ENCODE assay signal across 8 cellular contexts in genomic region chr1:91404151-91405012, GRCh38. TPM values are rescaled to one million over a fixed set of nuclear protein-coding genes. Genes with fewer than 3 reads are reported as not detected.
DNase-seq lines count a peak whose midpoint lies in the region; ATAC-seq, FAIRE-seq and TF ChIP-seq lines count a peak whose summit lies in the region.

Gene HFM1, minus strand, starts transcription at chr1:91404837. Its CDS starts 3,755 bp downstream, at chr1:91401082.

- no peaks in the 10 kb centered on the region for H3K36me3 Mint-ChIP-seq in activated naive CD4-positive, alpha-beta T cell treated with anti-CD3 and anti-CD28 coated beads, Interleukin-2, amount 50 U/mL, for 24 hours

- TF ChIP-seq CTCF in pancreas (IDR thresholded peaks at IDR 0.05) (no peak), transverse colon (IDR thresholded peaks at IDR 0.05) (no peak)

- H3K9me3 Mint-ChIP-seq in activated naive CD4-positive, alpha-beta T cell treated with anti-CD3 and anti-CD28 coated beads, Interleukin-2, amount 50 U/mL, for 24 hours, result no peaks in the 10 kb centered on the region

- no peak for FAIRE-seq in pancreas (lab: Jason Lieb, UNC)

- ATAC-seq in GM21381 (IDR thresholded peaks at IDR 0.05; ENCODE audit: unreplicated experiment), result peak; percentile 95
- peak; percentile 100 for ATAC-seq in Right ventricle myocardium superior (ENCODE audit: poor library complexity)
- ATAC-seq in pancreas, result peak; percentile 97 to 99 (median 98)

- WGBS in pancreas, 2 donors, result 1% methylated on average over 59 to 69 of the region's 69 CpGs
- WGBS in transverse colon (ENCODE audit: low coverage in 1 of 2), 2 donors, result 1 to 29% methylated on average over 4 to 49 of the region's 69 CpGs

- H3K9me3 ChIP-seq in pancreas, result no peaks in the 10 kb centered on the region
- H3K9me3 ChIP-seq in transverse colon, result no peaks in the 10 kb centered on the region

- no peak within 1 kb of the TSS for H3K27ac Mint-ChIP-seq in activated naive CD4-positive, alpha-beta T cell treated with anti-CD3 and anti-CD28 coated beads, Interleukin-2, amount 50 U/mL, for 24 hours

- H3K36me3 ChIP-seq in pancreas (no peaks in the 10 kb centered on the region), transverse colon (no peaks in the 10 kb centered on the region)

- H3K27ac ChIP-seq in pancreas, result peak within 1 kb of the TSS; percentile 57 to 89 (median 66)
- peak within 1 kb of the TSS; percentile 70 to 87 (median 76) for H3K27ac ChIP-seq in transverse colon

- H3K4me1 ChIP-seq in pancreas (peaks cover 0 to 3% (median 0%) of the 10 kb centered on the region in 3 donors), transverse colon (peaks cover 0 to 12% (median 0%) of the 10 kb centered on the region in 4 donors)

- TF ChIP-seq POLR2A in transverse colon (IDR thresholded peaks at IDR 0.05), result no peak

- no peaks in the 10 kb centered on the region for H3K27me3 ChIP-seq in pancreas
- H3K27me3 ChIP-seq in transverse colon, result peaks cover 35% of the 10 kb centered on the region

- in situ Hi-C loops in transverse colon (cut with MboI; ENCODE audit: low pct_ligation_motif_present in 1 of 4, low pct_unique_long_range_greater_than_20kb in 1 of 4, low sequenced_read_pairs in 3 of 4), result no loop called here

- H3K4me3 Mint-ChIP-seq in activated naive CD4-positive, alpha-beta T cell treated with anti-CD3 and anti-CD28 coated beads, Interleukin-2, amount 50 U/mL, for 24 hours, result peak within 1 kb of the TSS; percentile 82

- H3K27me3 Mint-ChIP-seq in activated naive CD4-positive, alpha-beta T cell treated with anti-CD3 and anti-CD28 coated beads, Interleukin-2, amount 50 U/mL, for 24 hours, result peaks cover 46% of the 10 kb centered on the region

- H3K4me3 ChIP-seq in pancreas (peak within 1 kb of the TSS; percentile 26 to 78 (median 64)), transverse colon (peak within 1 kb of the TSS; percentile 37 to 57 (median 54))

- intact Hi-C loops in Right ventricle myocardium superior (cut with DNase I), result loop anchor here (5.0 kb wide), 1 partner anchor 122 kb away; no protein-coding TSS in a partner anchor
- intact Hi-C loops in pancreas (cut with DNase I), result no loop called here
- intact Hi-C loops in transverse colon (cut with DNase I; ENCODE audit: low total_unique reads), result loop anchor here (10.0 kb wide), 2 partner anchors 90 to 120 kb away; no protein-coding TSS in a partner anchor

- DNase-seq in DMS114 treated with DMSO at 0.1 percent for 48 hours (lab: John Stamatoyannopoulos, UW; ENCODE audit: unreplicated experiment), result peak; percentile 86
- DNase-seq in HS-27A (ENCODE audit: low read depth), result peak; percentile 59
- peak; percentile 52 for DNase-seq in OCI-M2 (lab: John Stamatoyannopoulos, UW; ENCODE audit: unreplicated experiment)
- DNase-seq in Right ventricle myocardium superior, result peak; percentile 92
- peak; percentile 70 to 92 (median 77) for DNase-seq in pancreas
- peak; percentile 61 for DNase-seq in transverse colon

- TF ChIP-seq EP300 in transverse colon (IDR thresholded peaks at IDR 0.05; ENCODE audit: low read depth), result no peak

- peaks cover 5% of the 10 kb centered on the region for H3K4me1 Mint-ChIP-seq in activated naive CD4-positive, alpha-beta T cell treated with anti-CD3 and anti-CD28 coated beads, Interleukin-2, amount 50 U/mL, for 24 hours

RNA-seq across cellular contexts. Expression of gene HFM1, which starts in this region (rescaled TPM):
- total RNA-seq in Right ventricle myocardium superior, result 2.1 TPM
- total RNA-seq in pancreas, result 1 to 10 TPM in 2 of 6 donors, under 1 TPM in 4; 0.54 to 2.1 (median 0.98) TPM
- polyA plus RNA-seq in pancreas, result 1 to 10 TPM; 2.2 to 2.4 TPM
- 10 to 100 TPM in 1 of 4 donors, under 1 TPM in 2, not detected in 1; 0.14 to 30.7 (median 0.95) TPM for total RNA-seq in transverse colon

Comparison
In these comparisons a context has a peak if more than half of its experiments do, and no peak if none do; other contexts are left out.
1. Peak in every context shown above with its lines: DNase-seq, ATAC-seq, H3K4me3 ChIP-seq and H3K27ac ChIP-seq.
2. intact Hi-C loops: an anchor here in Right ventricle myocardium superior (5.0 kb wide) and transverse colon (10.0 kb wide); none called in pancreas.